Comparison of ENCODE assay signal across 9 cellular contexts in genomic region chr4:184473265-184473514, GRCh38. TPM values are rescaled to one million over a fixed set of nuclear protein-coding genes. Genes with fewer than 3 reads are reported as not detected.
DNase-seq lines count a peak whose midpoint lies in the region; FAIRE-seq and TF ChIP-seq lines count a peak whose summit lies in the region.
"Had no signal": no experiment of that assay in that cellular context is flagged by ENCODE, and none has a peak within 500 bp of the region (broad histone marks: within the 10 kb centered on the region; RNA-seq: fewer than 3 reads in every experiment).

No MANE protein-coding gene starts in this region.

- H3K9me3 ChIP-seq in HEK293 (ENCODE audit: control insufficient read depth, insufficient read depth, low read depth, low read length) (no peaks in the 10 kb centered on the region), astrocyte (ENCODE audit: insufficient read depth, low read depth, low read length) (no peaks in the 10 kb centered on the region)

- WGBS in lower leg skin, 2 donors = 0% methylated on average over 4 of the region's 37 CpGs; no CpG with 5 or more reads in 1 of the 2 donors

- H3K27ac ChIP-seq in ACC112 (ENCODE audit: low read depth, low read length) (peak overlapping the region; percentile 88; the same call in 1 of the 2 replicates), HEK293 (ENCODE audit: extremely low read depth, low read depth, low read length) (peak overlapping the region; percentile 76), astrocyte (ENCODE audit: low read depth, low read length) (peak overlapping the region; percentile 89)

- DNase-seq in astrocyte (ENCODE audit: low read depth) = no peak
- no peak for DNase-seq in lower leg skin (ENCODE audit: low spot score in 2 of 2)
- no peak for DNase-seq in urothelium cell line (ENCODE audit: low spot score)
- DNase-seq in DMS153 treated with DMSO at 0.1 percent for 48 hours (lab: John Stamatoyannopoulos, UW; ENCODE audit: unreplicated experiment) = no peak
- no peak for DNase-seq in activated CD4-positive, alpha-beta T cell treated with anti-CD3 and anti-CD28 coated beads, Interleukin-2, amount 50 U/mL, for 4 hours
- no peak for DNase-seq in activated naive CD4-positive, alpha-beta T cell (lab: John Stamatoyannopoulos, UW)

- CTCF ChIA-PET in HEK293 (lab: Yijun Ruan, JAX) = no interaction called here

- peak overlapping the region; percentile 88 for H3K4me3 ChIP-seq in ACC112 (ENCODE audit: low read depth, low read length)
- peak overlapping the region; percentile 81 for H3K4me3 ChIP-seq in HEK293 (ENCODE audit: low read depth, low read length)
- peak overlapping the region; percentile 99 for H3K4me3 ChIP-seq in astrocyte (ENCODE audit: insufficient read depth, low read depth, low read length)
- peak overlapping the region; percentile 88 for H3K4me3 ChIP-seq in lower leg skin (ENCODE audit: low read depth, poor library complexity, severe bottlenecking)

- FAIRE-seq in astrocyte (lab: Jason Lieb, UNC) (no peak), urothelium cell line (lab: Jason Lieb, UNC) (no peak)

- H3K4me3 Mint-ChIP-seq in astrocyte (ENCODE audit: unreplicated experiment) = no peak overlapping the region

- H3K27me3 Mint-ChIP-seq in astrocyte (ENCODE audit: low read depth, unreplicated experiment) = no peaks in the 10 kb centered on the region
- H3K27me3 Mint-ChIP-seq: activated B cell treated with CpG ODN at 0.5 μM for 24 hours had no signal

- peaks cover 4% of the 10 kb centered on the region for H4K20me1 ChIP-seq in astrocyte (ENCODE audit: insufficient read depth, low read length)

- peak overlapping the region; percentile 98 for H3K9ac ChIP-seq in astrocyte (ENCODE audit: low read length)

- H2AFZ ChIP-seq in ACC112 (ENCODE audit: low read length, unreplicated experiment) = no peak overlapping the region
- H2AFZ ChIP-seq in astrocyte (ENCODE audit: low read depth, low read length) = peak overlapping the region; percentile 61

- H3K36me3 ChIP-seq in ACC112 (ENCODE audit: insufficient read depth, low read length) (0 out of 2 replicates have a peak, but pooled peaks cover 3% of the 10 kb centered on the region), HEK293 (ENCODE audit: control insufficient read depth in 2 of 2, insufficient read depth in 1 of 2, low read length in 2 of 2) (no peaks in the 10 kb centered on the region), astrocyte (ENCODE audit: insufficient read depth, low read length) (no peaks in the 10 kb centered on the region)

- H3K27ac Mint-ChIP-seq in astrocyte (ENCODE audit: unreplicated experiment) = no peak overlapping the region

- POLR2A ChIA-PET in HEK293 (lab: Yijun Ruan, JAX) = no interaction called here

- H3K4me1 ChIP-seq in ACC112 (ENCODE audit: control insufficient read depth, insufficient read depth, low read length, unreplicated experiment) (peaks cover 33% of the 10 kb centered on the region), HEK293 (ENCODE audit: control insufficient read depth, insufficient read depth, low read length) (peaks cover 9% of the 10 kb centered on the region; the same call in 1 of the 2 replicates), astrocyte (ENCODE audit: insufficient read depth, low read length) (peaks cover 7% of the 10 kb centered on the region)

- H3K9me3 Mint-ChIP-seq in astrocyte (ENCODE audit: unreplicated experiment) = no peaks in the 10 kb centered on the region
- H3K9me3 Mint-ChIP-seq: activated B cell treated with CpG ODN at 0.5 μM for 24 hours had no signal

- H3K4me2 ChIP-seq in astrocyte (ENCODE audit: low read length) = peak overlapping the region; percentile 90

- intact Hi-C loops in lower leg skin (cut with DNase I; ENCODE audit: low total_unique reads) = loop anchor here (5.0 kb wide), 1 partner anchor 64 kb away; no protein-coding TSS in a partner anchor

- no peak for TF ChIP-seq CTCF in HEK293 (tag by site-specific recombination; IDR thresholded peaks at IDR 0.05)
- no peak for TF ChIP-seq CTCF in astrocyte (IDR thresholded peaks at IDR 0.05; ENCODE audit: insufficient read depth, low read depth, low read length)
- no peak for TF ChIP-seq CTCF in lower leg skin (IDR thresholded peaks at IDR 0.05)

- H3K36me3 Mint-ChIP-seq in astrocyte (ENCODE audit: low read depth, unreplicated experiment) = peaks cover 2% of the 10 kb centered on the region

- peaks cover 20% of the 10 kb centered on the region for H3K4me1 Mint-ChIP-seq in astrocyte (ENCODE audit: low read depth, unreplicated experiment)

- H3K79me2 ChIP-seq in ACC112 (ENCODE audit: control insufficient read depth, insufficient read depth, low read length, unreplicated experiment) (peaks cover 82% of the 10 kb centered on the region), astrocyte (ENCODE audit: insufficient read depth, low read length) (peaks cover 66% of the 10 kb centered on the region)

- H3K27me3 ChIP-seq in ACC112 (ENCODE audit: insufficient read depth, low read length) (no peaks in the 10 kb centered on the region), astrocyte (ENCODE audit: insufficient read depth, low read length) (no peaks in the 10 kb centered on the region)

- TF ChIP-seq POLR2A in lower leg skin (IDR thresholded peaks at IDR 0.05) = no peak

TF ChIP-seq in HEK293, 187 proteins besides CTCF, POLR2A, EP300 and RAD21 (continues in another document):
- TF ChIP-seq ZNF132 (tag by site-specific recombination; IDR thresholded peaks at IDR 0.05; ENCODE audit: borderline replicate concordance) (no peak), ZBTB7A (tag by site-specific recombination; IDR thresholded peaks at IDR 0.05; ENCODE audit: low read depth) (no peak), PRDM2 (tag by site-specific recombination; IDR thresholded peaks at IDR 0.05; ENCODE audit: borderline replicate concordance) (no peak), ZBTB8A (tag by site-specific recombination; IDR thresholded peaks at IDR 0.05) (no peak), ZSCAN4 (tag by site-specific recombination; IDR thresholded peaks at IDR 0.05) (no peak), ZNF2 (tag by site-specific recombination; IDR thresholded peaks at IDR 0.05) (no peak), SETDB1 (IDR thresholded peaks at IDR 0.05; ENCODE audit: insufficient read length, low read length) (no peak), ZNF514 (tag by site-specific recombination; IDR thresholded peaks at IDR 0.05) (no peak)

RNA-seq across cellular contexts. Expression of gene IRF2, which starts 1.2 kb away (rescaled TPM):
- total RNA-seq in astrocyte (12.6 and 18.0 TPM in 2 replicates), lower leg skin (10 to 100 TPM; 31.6 to 44.0 (median 38.4) TPM)
